Comparison of ENCODE assay signal across 16 cellular contexts in genomic region chr12:627863-628805, GRCh38. TPM values are rescaled to one million over a fixed set of nuclear protein-coding genes. Genes with fewer than 3 reads are reported as not detected.
DNase-seq lines count a peak whose midpoint lies in the region; ATAC-seq and TF ChIP-seq lines count a peak whose summit lies in the region.
"Had no signal": no experiment of that assay in that cellular context is flagged by ENCODE, and none has a peak within 500 bp of the region (broad histone marks: within the 10 kb centered on the region; RNA-seq: fewer than 3 reads in every experiment).

No MANE protein-coding gene starts in this region.

- intact Hi-C loops in right cardiac atrium (cut with DNase I) (no loop called here), posterior vena cava (cut with DNase I) (no loop called here)

- no peak overlapping the region for H3K27ac Mint-ChIP-seq in activated naive CD4-positive, alpha-beta T cell treated with anti-CD3 and anti-CD28 coated beads, Interleukin-2, amount 50 U/mL, for 72 hours
- H3K27ac Mint-ChIP-seq: brain; stimulated activated naive CD8-positive, alpha-beta T cell treated with anti-CD3 and anti-CD28 coated beads, Interleukin-15, amount 100 ng/mL, for 72 hours; T-helper 2 cell treated with Interferon-gamma antibody and Interleukin-4, amounts not matched to agents 5 μg/mL and 100 μg/mL, for 36 hours had no signal

- POLR2A ChIA-PET in HEK293T (lab: Yijun Ruan, JAX) = no interaction called here

- no peaks in the 10 kb centered on the region for H3K27me3 ChIP-seq in DND-41 (ENCODE audit: insufficient read depth, low read length, poor library complexity)
- no peaks in the 10 kb centered on the region for H3K27me3 ChIP-seq in OCI-LY1 (ENCODE audit: insufficient read depth, low read length)
- no peaks in the 10 kb centered on the region for H3K27me3 ChIP-seq in right cardiac atrium (ENCODE audit: control insufficient read depth, insufficient read depth)
- H3K27me3 ChIP-seq: upper lobe of left lung had no signal

- DNase-seq in DND-41 = no peak
- DNase-seq in right cardiac atrium = peak in 1 of 3 donors; percentile 73
- DNase-seq in posterior vena cava (ENCODE audit: low spot score) = peak; percentile 47
- no peak for DNase-seq in activated naive CD4-positive, alpha-beta T cell treated with anti-CD3 and anti-CD28 coated beads, Interleukin-2, amount 50 U/mL, for 72 hours (ENCODE audit: low spot score in 2 of 2)
- no peak for DNase-seq in HEK293T (ENCODE audit: extremely low spot score)
- no peak for DNase-seq in stimulated activated CD4-positive, alpha-beta T cell treated with anti-CD3 and anti-CD28 coated beads, Interleukin-4, amount 100 ng/mL, for 24 hours
- DNase-seq: GF-D8; H7; NCI-H524 treated with DMSO at 0.1 percent for 48 hours; stimulated activated naive CD8-positive, alpha-beta T cell treated with anti-CD3 and anti-CD28 coated beads, Interleukin-15, amount 100 ng/mL, for 72 hours; upper lobe of left lung had no signal

- 0 out of 2 replicates have a peak overlapping the region, but pooled peaks have one; percentile 11 for H2AFZ ChIP-seq in DND-41 (ENCODE audit: low read depth, low read length)
- H2AFZ ChIP-seq in OCI-LY1 (ENCODE audit: low read length) = no peak overlapping the region

- 71% methylated on average over 13 of the region's 13 CpGs for WGBS in right cardiac atrium

- no peak for ATAC-seq in DND-41 (ENCODE audit: insufficient read depth, low read depth)
- peak in 1 of 2 donors; percentile 6 for ATAC-seq in right cardiac atrium
- ATAC-seq in activated naive CD4-positive, alpha-beta T cell treated with anti-CD3 and anti-CD28 coated beads, Interleukin-2, amount 50 U/mL, for 72 hours = no peak
- ATAC-seq: stimulated activated naive CD8-positive, alpha-beta T cell treated with anti-CD3 and anti-CD28 coated beads, Interleukin-15, amount 100 ng/mL, for 72 hours had no signal

- CTCF ChIA-PET in HEK293T (lab: Yijun Ruan, JAX) = interaction anchor here (0.6 kb wide), 1 partner anchor 280 kb away, joined by 3 read pairs; no protein-coding TSS in a partner anchor

- H3K79me2 ChIP-seq in DND-41 (ENCODE audit: insufficient read depth, low read length) (no peaks in the 10 kb centered on the region), OCI-LY1 (ENCODE audit: insufficient read depth, low read length) (no peaks in the 10 kb centered on the region)

- H3K4me3 ChIP-seq in DND-41 (ENCODE audit: low read depth in 1 of 2, low read length in 2 of 2) (no peak overlapping the region), OCI-LY1 (ENCODE audit: low read depth, low read length, poor library complexity, severe bottlenecking) (no peak overlapping the region), right cardiac atrium (ENCODE audit: low read length) (no peak overlapping the region)
- H3K4me3 ChIP-seq: SK-N-MC, upper lobe of left lung had no signal

- H3K9me2 ChIP-seq in OCI-LY1 (ENCODE audit: low read depth, low read length) = no peaks in the 10 kb centered on the region

- H3K36me3 ChIP-seq in DND-41 (ENCODE audit: insufficient read depth, low read length) = no peaks in the 10 kb centered on the region
- H3K36me3 ChIP-seq in OCI-LY1 (ENCODE audit: insufficient read depth, low read length) = no peaks in the 10 kb centered on the region
- H3K36me3 ChIP-seq: upper lobe of left lung had no signal

- H3K9me3 Mint-ChIP-seq in activated naive CD4-positive, alpha-beta T cell treated with anti-CD3 and anti-CD28 coated beads, Interleukin-2, amount 50 U/mL, for 72 hours = no peaks in the 10 kb centered on the region
- H3K9me3 Mint-ChIP-seq: activated T-helper 1 cell treated with anti-CD3 and anti-CD28 coated beads, Interleukin-12 subunit alpha, Interleukin-12 subunit beta, Interleukin-2, Interleukin-4 antibody, amounts not matched to agents 30 ng/mL and 10 ng/mL and 1 ng/mL, durations not matched to agents 14 hours and 24 hours and 36 hours; stimulated activated naive CD8-positive, alpha-beta T cell treated with anti-CD3 and anti-CD28 coated beads, Interleukin-15, amount 100 ng/mL, for 72 hours; T-helper 2 cell treated with Interferon-gamma antibody and Interleukin-4, amounts not matched to agents 5 μg/mL and 100 μg/mL, for 36 hours had no signal

- no peaks in the 10 kb centered on the region for H3F3A ChIP-seq in OCI-LY1 (ENCODE audit: insufficient read depth, low read length)

- H3K9me3 ChIP-seq in DND-41 (ENCODE audit: insufficient read depth, low read length, severe bottlenecking) (no peaks in the 10 kb centered on the region), OCI-LY1 (ENCODE audit: low read length) (no peaks in the 10 kb centered on the region), right cardiac atrium (ENCODE audit: control insufficient read depth, low read length) (no peaks in the 10 kb centered on the region)
- H3K9me3 ChIP-seq: upper lobe of left lung had no signal

- H3K27ac ChIP-seq in DND-41 (ENCODE audit: low read length) (no peak overlapping the region), OCI-LY1 (ENCODE audit: low read depth, low read length, poor library complexity, severe bottlenecking) (peak overlapping the region; percentile 2), right cardiac atrium (ENCODE audit: low read length) (peak overlapping the region; percentile 77)
- H3K27ac ChIP-seq: SK-N-MC had no signal

- TF ChIP-seq CTCF in DND-41 (IDR thresholded peaks at IDR 0.05; ENCODE audit: borderline replicate concordance, extremely low read depth, low read length, poor library complexity, severe bottlenecking) = no peak
- no peak for TF ChIP-seq CTCF in OCI-LY1 (IDR thresholded peaks at IDR 0.05; ENCODE audit: low read length)

- H3K4me2 ChIP-seq in DND-41 (ENCODE audit: insufficient read depth, low read length) = no peak overlapping the region
- H3K4me2 ChIP-seq in OCI-LY1 (ENCODE audit: low read length) = no peak overlapping the region

- H3K9ac ChIP-seq in DND-41 (ENCODE audit: low read depth, low read length) = no peak overlapping the region
- H3K9ac ChIP-seq in OCI-LY1 (ENCODE audit: low read length) = no peak overlapping the region

- H3K36me3 Mint-ChIP-seq in activated naive CD4-positive, alpha-beta T cell treated with anti-CD3 and anti-CD28 coated beads, Interleukin-2, amount 50 U/mL, for 72 hours = peaks cover 0 to 6% of the 10 kb centered on the region in 2 donors
- H3K36me3 Mint-ChIP-seq: brain had no signal

- H3K4me1 ChIP-seq in DND-41 (ENCODE audit: insufficient read depth, low read length) (peaks cover 19% of the 10 kb centered on the region), OCI-LY1 (ENCODE audit: insufficient read depth, low read length, severe bottlenecking) (peaks cover 55% of the 10 kb centered on the region), right cardiac atrium (ENCODE audit: control insufficient read depth, insufficient read depth, low read length) (peaks cover 21% of the 10 kb centered on the region)

- H4K20me1 ChIP-seq in DND-41 (ENCODE audit: insufficient read depth, low read length) = no peaks in the 10 kb centered on the region
- no peaks in the 10 kb centered on the region for H4K20me1 ChIP-seq in OCI-LY1 (ENCODE audit: insufficient read depth, low read length)

TF ChIP-seq in HEK293T, 16 proteins besides CTCF, POLR2A, EP300 and RAD21:
- TF ChIP-seq SP1 (IDR thresholded peaks at IDR 0.05) = no peak
- TF ChIP-seq FOXK2 (IDR thresholded peaks at IDR 0.05) = no peak
- TF ChIP-seq ELF4 (IDR thresholded peaks at IDR 0.05) = no peak
- TF ChIP-seq LEF1 (IDR thresholded peaks at IDR 0.05; ENCODE audit: borderline replicate concordance) = no peak
- no peak for TF ChIP-seq CTBP1 (IDR thresholded peaks at IDR 0.05; ENCODE audit: borderline replicate concordance)
- TF ChIP-seq FOXM1 (IDR thresholded peaks at IDR 0.05; ENCODE audit: borderline replicate concordance) = no peak
- TF ChIP-seq SUZ12 (IDR thresholded peaks at IDR 0.05) = no peak
- no peak for TF ChIP-seq L3MBTL2 (conservative IDR thresholded peaks at IDR 0.05)
- no peak for TF ChIP-seq ZNF384 (IDR thresholded peaks at IDR 0.05)
- no peak for TF ChIP-seq ARNT (IDR thresholded peaks at IDR 0.05)
- no peak for TF ChIP-seq FOXA1 (IDR thresholded peaks at IDR 0.05)
- TF ChIP-seq PKNOX1 (IDR thresholded peaks at IDR 0.05) = no peak
- TF ChIP-seq NFRKB (IDR thresholded peaks at IDR 0.05) = no peak
- no peak for TF ChIP-seq TARDBP (IDR thresholded peaks at IDR 0.05)
- no peak for TF ChIP-seq BHLHE40 (IDR thresholded peaks at IDR 0.05; ENCODE audit: borderline replicate concordance)

RNA-seq across cellular contexts. Expression of gene NINJ2, which starts 35.1 kb away (rescaled TPM):
- 1 to 10 TPM; 3.6 to 7.4 (median 5.5) TPM for total RNA-seq in right cardiac atrium
- 5.9 TPM for polyA plus RNA-seq in right cardiac atrium
- 1 to 10 TPM; 4.6 to 5.6 TPM for total RNA-seq in posterior vena cava
- total RNA-seq in activated naive CD4-positive, alpha-beta T cell treated with anti-CD3 and anti-CD28 coated beads, Interleukin-2, amount 50 U/mL, for 72 hours = 1 to 10 TPM; 1.4 to 6.1 TPM
